ENCODE assay signal across 8 cellular contexts in the genomic region with DNA sequence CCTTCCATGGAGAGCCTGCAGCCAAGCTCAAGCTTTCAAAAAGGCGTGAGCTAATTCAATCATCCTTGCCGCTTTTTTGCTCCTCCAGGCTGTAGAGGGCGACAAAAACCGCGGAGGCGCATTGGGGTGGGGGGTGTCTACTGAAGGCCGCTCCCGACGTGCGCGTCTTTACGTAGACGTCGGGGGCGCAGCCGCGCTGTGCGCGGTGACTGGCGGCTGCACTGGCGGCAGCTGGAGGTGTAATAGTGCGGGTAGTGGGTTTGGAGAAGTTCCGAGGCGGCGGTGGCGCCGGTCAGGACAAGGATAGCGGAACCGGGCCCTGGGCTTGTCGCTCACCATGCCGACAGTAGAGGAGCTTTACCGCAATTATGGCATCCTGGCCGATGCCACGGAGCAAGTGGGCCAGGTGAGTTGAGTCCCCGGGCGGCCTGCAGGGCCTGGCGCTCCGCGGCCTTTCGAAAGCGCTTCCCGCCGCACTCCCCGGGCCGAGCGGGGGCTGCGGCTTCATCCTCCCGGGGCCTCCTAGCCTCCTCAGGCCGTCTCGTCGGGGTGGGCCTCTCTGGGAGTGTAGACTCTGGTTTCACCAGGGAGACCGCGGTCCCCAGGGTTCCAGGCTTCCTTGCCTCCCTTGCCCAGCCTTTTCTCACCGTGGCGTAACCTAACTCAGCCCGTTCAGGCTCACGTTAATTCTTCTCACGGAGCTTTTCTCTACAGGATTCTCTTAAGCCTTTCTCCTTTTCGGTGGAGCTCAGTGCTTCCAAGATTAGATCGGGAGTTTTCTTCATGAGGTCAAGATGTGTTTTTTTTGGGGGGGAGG. TPM values are rescaled to one million over a fixed set of nuclear protein-coding genes. Genes with fewer than 3 reads are reported as not detected.
DNase-seq lines count a peak whose midpoint lies in the region; ATAC-seq and TF ChIP-seq lines count a peak whose summit lies in the region.

TSS of gene API5 (plus strand) at position 206 of the 817 bp plus-strand sequence. CDS start at position 338, 132 bp downstream.

- peak within 1 kb of the TSS; percentile 90 for H3K27ac ChIP-seq in cardiac muscle cell
- peak within 1 kb of the TSS; percentile 45 for H3K27ac ChIP-seq in parathyroid adenoma
- peak within 1 kb of the TSS; percentile 68 to 89 (median 88) for H3K27ac ChIP-seq in tibial nerve

- H3K36me3 ChIP-seq in cardiac muscle cell (no peaks in the 10 kb centered on the region), parathyroid adenoma (ENCODE audit: control insufficient read depth, insufficient read depth, low read length) (no peaks in the 10 kb centered on the region), tibial nerve (no peaks in the 10 kb centered on the region)

- H3K4me1 ChIP-seq in cardiac muscle cell (ENCODE audit: low read depth), result peaks cover 11% of the 10 kb centered on the region
- H3K4me1 ChIP-seq in parathyroid adenoma, result no peaks in the 10 kb centered on the region
- peaks cover 0 to 45% (median 18%) of the 10 kb centered on the region in 4 donors for H3K4me1 ChIP-seq in tibial nerve

- no peaks in the 10 kb centered on the region for H3K9me3 Mint-ChIP-seq in activated naive CD8-positive, alpha-beta T cell treated with anti-CD3 and anti-CD28 coated beads, Interleukin-2, amount 50 U/mL, for 24 hours

- peak within 1 kb of the TSS; percentile 75 for H2AFZ ChIP-seq in parathyroid adenoma

- H3K4me3 ChIP-seq in GM12875 (ENCODE audit: low read depth, low read length), result peak within 1 kb of the TSS; percentile 82
- H3K4me3 ChIP-seq in cardiac muscle cell, result peak within 1 kb of the TSS; percentile 88
- H3K4me3 ChIP-seq in parathyroid adenoma (ENCODE audit: low read depth, low read length), result peak within 1 kb of the TSS; percentile 70
- peak within 1 kb of the TSS; percentile 74 to 93 (median 82) for H3K4me3 ChIP-seq in tibial nerve

- TF ChIP-seq EP300 in tibial nerve (IDR thresholded peaks at IDR 0.05), result peak; percentile 51 to 91

- no peaks in the 10 kb centered on the region for H3K27me3 Mint-ChIP-seq in activated naive CD8-positive, alpha-beta T cell treated with anti-CD3 and anti-CD28 coated beads, Interleukin-2, amount 50 U/mL, for 24 hours

- peak within 1 kb of the TSS; percentile 97 for H3K27ac Mint-ChIP-seq in activated naive CD8-positive, alpha-beta T cell treated with anti-CD3 and anti-CD28 coated beads, Interleukin-2, amount 50 U/mL, for 24 hours

- WGBS in tibial nerve, 2 donors, result 0 to 1% methylated on average over 31 to 58 of the region's 60 CpGs

- peak within 1 kb of the TSS; percentile 38 for H3K9ac ChIP-seq in parathyroid adenoma

- ATAC-seq in HG02798 (IDR thresholded peaks at IDR 0.05; ENCODE audit: poor library complexity, unreplicated experiment), result peak; percentile 99
- peak; percentile 97 for ATAC-seq in activated naive CD8-positive, alpha-beta T cell treated with anti-CD3 and anti-CD28 coated beads, Interleukin-2, amount 50 U/mL, for 24 hours

- H3K27me3 ChIP-seq in cardiac muscle cell (no peaks in the 10 kb centered on the region), parathyroid adenoma (ENCODE audit: control insufficient read depth, insufficient read depth, low read length) (no peaks in the 10 kb centered on the region), tibial nerve (no peaks in the 10 kb centered on the region)

- H3K4me2 ChIP-seq in parathyroid adenoma (ENCODE audit: low read length), result peak within 1 kb of the TSS; percentile 66

- H3K79me2 ChIP-seq in parathyroid adenoma, result peaks cover 2% of the 10 kb centered on the region

- TF ChIP-seq CTCF in GM12875 (IDR thresholded peaks at IDR 0.05; ENCODE audit: borderline replicate concordance, insufficient read depth, low read depth, low read length) (peak; percentile 79), cardiac muscle cell (IDR thresholded peaks at IDR 0.05; ENCODE audit: low read depth, low read length) (peak; percentile 78), parathyroid adenoma (IDR thresholded peaks at IDR 0.05) (peak; percentile 63), tibial nerve (IDR thresholded peaks at IDR 0.05) (peak; percentile 64 to 88 (median 82))

- peak; percentile 43 to 65 for TF ChIP-seq POLR2A in tibial nerve (IDR thresholded peaks at IDR 0.05)

- H3K9me3 ChIP-seq in cardiac muscle cell (ENCODE audit: low read depth) (no peaks in the 10 kb centered on the region), parathyroid adenoma (ENCODE audit: control insufficient read depth, low read length) (no peaks in the 10 kb centered on the region), tibial nerve (no peaks in the 10 kb centered on the region)

- peaks cover 49% of the 10 kb centered on the region for H3K4me1 Mint-ChIP-seq in activated naive CD8-positive, alpha-beta T cell treated with anti-CD3 and anti-CD28 coated beads, Interleukin-2, amount 50 U/mL, for 24 hours

- H3K36me3 Mint-ChIP-seq in activated naive CD8-positive, alpha-beta T cell treated with anti-CD3 and anti-CD28 coated beads, Interleukin-2, amount 50 U/mL, for 24 hours (ENCODE audit: low read depth), result peaks cover 8% of the 10 kb centered on the region

- peak within 1 kb of the TSS; percentile 100 for H3K4me3 Mint-ChIP-seq in activated naive CD8-positive, alpha-beta T cell treated with anti-CD3 and anti-CD28 coated beads, Interleukin-2, amount 50 U/mL, for 24 hours

- peak; percentile 79 for DNase-seq in NCI-H1417 treated with DMSO at 0.1 percent for 48 hours (lab: John Stamatoyannopoulos, UW)
- peak; percentile 96 for DNase-seq in SW480 (ENCODE audit: low spot score)
- peak; percentile 92 for DNase-seq in activated naive CD8-positive, alpha-beta T cell treated with anti-CD3 and anti-CD28 coated beads, Interleukin-2, amount 50 U/mL, for 24 hours
- DNase-seq in cardiac muscle cell (ENCODE audit: low read depth in 1 of 2, low spot score in 1 of 2), result peak; percentile 95 to 96
- DNase-seq in tibial nerve (ENCODE audit: low spot score in 2 of 2), result peak; percentile 75 to 86

RNA-seq across cellular contexts. Expression of gene API5, which starts in this region (rescaled TPM):
- 68.3 and 76.6 TPM in 2 replicates for total RNA-seq in cardiac muscle cell
- 72.7 and 97.4 TPM in 2 replicates for polyA plus RNA-seq in cardiac muscle cell
- total RNA-seq in tibial nerve, result 10 to 100 TPM; 57.8 to 75.3 (median 62.1) TPM

Comparison
In these comparisons a context has a peak if more than half of its experiments do, and no peak if none do; other contexts are left out.
1. Peak in every context shown above with its lines: DNase-seq, ATAC-seq, H3K4me3 ChIP-seq and H3K27ac ChIP-seq.